ENCODE assay signal across 1 cellular context in genomic region chr3:39178553-39178952, GRCh38.
TF ChIP-seq lines count a peak whose summit lies in the region.

No MANE protein-coding gene starts in this region.

TF ChIP-seq in HepG2, 621 proteins besides CTCF, POLR2A, EP300 and RAD21:
- no peak for TF ChIP-seq TMF1 (CRISPR knock-in tag; IDR thresholded peaks at IDR 0.05; ENCODE audit: low read depth)
- TF ChIP-seq MAZ (IDR thresholded peaks at IDR 0.05; ENCODE audit: borderline replicate concordance, low read depth, low read length) = no peak
- no peak for TF ChIP-seq MAZ (CRISPR knock-in tag; IDR thresholded peaks at IDR 0.05; ENCODE audit: low read depth)
- TF ChIP-seq ADNP (CRISPR knock-in tag; IDR thresholded peaks at IDR 0.05) = no peak
- TF ChIP-seq THAP9 (CRISPR knock-in tag; IDR thresholded peaks at IDR 0.05; ENCODE audit: borderline replicate concordance) = no peak
- no peak for TF ChIP-seq KLF9 (CRISPR knock-in tag; IDR thresholded peaks at IDR 0.05; ENCODE audit: low read depth)
- TF ChIP-seq, protein P1, sequence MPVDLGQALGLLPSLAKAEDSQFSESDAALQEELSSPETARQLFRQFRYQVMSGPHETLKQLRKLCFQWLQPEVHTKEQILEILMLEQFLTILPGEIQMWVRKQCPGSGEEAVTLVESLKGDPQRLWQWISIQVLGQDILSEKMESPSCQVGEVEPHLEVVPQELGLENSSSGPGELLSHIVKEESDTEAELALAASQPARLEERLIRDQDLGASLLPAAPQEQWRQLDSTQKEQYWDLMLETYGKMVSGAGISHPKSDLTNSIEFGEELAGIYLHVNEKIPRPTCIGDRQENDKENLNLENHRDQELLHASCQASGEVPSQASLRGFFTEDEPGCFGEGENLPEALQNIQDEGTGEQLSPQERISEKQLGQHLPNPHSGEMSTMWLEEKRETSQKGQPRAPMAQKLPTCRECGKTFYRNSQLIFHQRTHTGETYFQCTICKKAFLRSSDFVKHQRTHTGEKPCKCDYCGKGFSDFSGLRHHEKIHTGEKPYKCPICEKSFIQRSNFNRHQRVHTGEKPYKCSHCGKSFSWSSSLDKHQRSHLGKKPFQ (CRISPR knock-in tag; IDR thresholded peaks at IDR 0.05; ENCODE audit: insufficient replicate concordance) = no peak
- TF ChIP-seq AKAP8 (CRISPR knock-in tag; IDR thresholded peaks at IDR 0.05) = no peak
- no peak for TF ChIP-seq MEF2D (CRISPR knock-in tag; IDR thresholded peaks at IDR 0.05)
- TF ChIP-seq, protein P2, sequence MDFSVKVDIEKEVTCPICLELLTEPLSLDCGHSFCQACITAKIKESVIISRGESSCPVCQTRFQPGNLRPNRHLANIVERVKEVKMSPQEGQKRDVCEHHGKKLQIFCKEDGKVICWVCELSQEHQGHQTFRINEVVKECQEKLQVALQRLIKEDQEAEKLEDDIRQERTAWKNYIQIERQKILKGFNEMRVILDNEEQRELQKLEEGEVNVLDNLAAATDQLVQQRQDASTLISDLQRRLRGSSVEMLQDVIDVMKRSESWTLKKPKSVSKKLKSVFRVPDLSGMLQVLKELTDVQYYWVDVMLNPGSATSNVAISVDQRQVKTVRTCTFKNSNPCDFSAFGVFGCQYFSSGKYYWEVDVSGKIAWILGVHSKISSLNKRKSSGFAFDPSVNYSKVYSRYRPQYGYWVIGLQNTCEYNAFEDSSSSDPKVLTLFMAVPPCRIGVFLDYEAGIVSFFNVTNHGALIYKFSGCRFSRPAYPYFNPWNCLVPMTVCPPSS (IDR thresholded peaks at IDR 0.05) = no peak
- TF ChIP-seq, protein P3, sequence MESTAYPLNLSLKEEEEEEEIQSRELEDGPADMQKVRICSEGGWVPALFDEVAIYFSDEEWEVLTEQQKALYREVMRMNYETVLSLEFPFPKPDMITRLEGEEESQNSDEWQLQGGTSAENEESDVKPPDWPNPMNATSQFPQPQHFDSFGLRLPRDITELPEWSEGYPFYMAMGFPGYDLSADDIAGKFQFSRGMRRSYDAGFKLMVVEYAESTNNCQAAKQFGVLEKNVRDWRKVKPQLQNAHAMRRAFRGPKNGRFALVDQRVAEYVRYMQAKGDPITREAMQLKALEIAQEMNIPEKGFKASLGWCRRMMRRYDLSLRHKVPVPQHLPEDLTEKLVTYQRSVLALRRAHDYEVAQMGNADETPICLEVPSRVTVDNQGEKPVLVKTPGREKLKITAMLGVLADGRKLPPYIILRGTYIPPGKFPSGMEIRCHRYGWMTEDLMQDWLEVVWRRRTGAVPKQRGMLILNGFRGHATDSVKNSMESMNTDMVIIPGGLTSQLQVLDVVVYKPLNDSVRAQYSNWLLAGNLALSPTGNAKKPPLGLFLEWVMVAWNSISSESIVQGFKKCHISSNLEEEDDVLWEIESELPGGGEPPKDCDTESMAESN (CRISPR knock-in tag; conservative IDR thresholded peaks at IDR 0.05) = no peak
- no peak for TF ChIP-seq IKZF1 (IDR thresholded peaks at IDR 0.05)
- no peak for TF ChIP-seq NFYC (CRISPR knock-in tag; IDR thresholded peaks at IDR 0.05)
- TF ChIP-seq NFIB (CRISPR knock-in tag; IDR thresholded peaks at IDR 0.05; ENCODE audit: borderline replicate concordance) = no peak
- TF ChIP-seq PBX3 (CRISPR knock-in tag; IDR thresholded peaks at IDR 0.05; ENCODE audit: borderline replicate concordance) = no peak
- TF ChIP-seq CENPX (CRISPR knock-in tag; IDR thresholded peaks at IDR 0.05) = no peak
- TF ChIP-seq NRL (CRISPR knock-in tag; IDR thresholded peaks at IDR 0.05; ENCODE audit: borderline replicate concordance) = no peak
- TF ChIP-seq FOXK1 (CRISPR knock-in tag; IDR thresholded peaks at IDR 0.05; ENCODE audit: borderline replicate concordance, low read depth) = no peak
- TF ChIP-seq ZNF17 (CRISPR knock-in tag; IDR thresholded peaks at IDR 0.05) = no peak
